8 cellular contexts compared by ENCODE assay signal in genomic region chr6:83875843-83876242, GRCh38. TPM values are rescaled to one million over a fixed set of nuclear protein-coding genes. Genes with fewer than 3 reads are reported as not detected.
"Had no signal": no experiment of that assay in that cellular context is flagged by ENCODE, and none has a peak within 500 bp of the region (broad histone marks: within the 10 kb centered on the region; RNA-seq: fewer than 3 reads in every experiment).

No MANE protein-coding gene starts in this region.

- DNase-seq: GDM1, GF-D8 had no signal

- ATAC-seq: GM12878 had no signal

- FAIRE-seq: GM12878, GM12891, GM12892, GM18507, GM19239 had no signal

- H3K4me3 ChIP-seq: GM12878 had no signal

RNA-seq across cellular contexts. Expression of gene RIPPLY2, which starts 22.7 kb away (rescaled TPM):
- total RNA-seq: G401 had no signal
